In the genomic region with DNA sequence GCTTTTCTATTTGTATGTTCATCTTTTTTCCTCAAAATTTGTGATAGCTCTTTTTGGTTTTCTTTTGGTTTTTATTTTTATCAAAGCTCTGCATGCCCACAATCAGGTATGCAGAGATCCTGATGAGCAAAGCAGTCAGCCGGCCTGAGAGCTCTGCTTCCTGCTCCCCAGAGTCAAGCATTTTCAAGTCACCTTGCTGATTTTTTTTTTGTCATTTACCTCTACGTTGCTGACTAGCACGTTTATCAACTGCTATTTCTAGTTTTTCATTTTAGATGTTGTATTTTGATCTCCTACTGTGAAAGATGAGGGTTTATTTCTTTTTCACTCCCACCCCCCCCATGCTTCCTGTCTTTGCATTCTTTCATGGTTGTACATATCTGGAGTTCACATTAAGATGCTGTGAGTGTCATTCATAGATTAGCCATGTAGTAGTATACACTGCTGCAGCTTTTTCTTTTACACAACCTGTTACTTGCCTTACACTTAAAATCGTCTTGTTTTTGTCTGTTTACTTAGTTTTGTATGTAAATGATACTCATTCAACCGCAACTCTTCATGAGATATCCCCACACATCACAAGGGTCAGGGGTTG, we compare ENCODE assay signal across 17 cellular contexts.
DNase-seq lines count a peak whose midpoint lies in the region; ATAC-seq and TF ChIP-seq lines count a peak whose summit lies in the region.
"Had no signal": no experiment of that assay in that cellular context is flagged by ENCODE, and none has a peak within 500 bp of the region (broad histone marks: within the 10 kb centered on the region; RNA-seq: fewer than 3 reads in every experiment).

No MANE protein-coding gene starts in this region.

- H3K27ac Mint-ChIP-seq in CD4-positive, alpha-beta memory T cell: peak overlapping the region; percentile 38 to 89 (median 77)
- H3K27ac Mint-ChIP-seq in H9 (peak overlapping the region; percentile 9 to 55 (median 17); a peak in 4 of 7 replicates), endothelial cell (ENCODE audit: unreplicated experiment) (peak overlapping the region; percentile 64)
- H3K27ac Mint-ChIP-seq in activated CD8-positive, alpha-beta T cell treated with anti-CD3 and anti-CD28 coated beads, Interleukin-2, amount 10 ng/mL, durations not matched to agents 7 days and 5 days: peak overlapping the region; percentile 76

- no peaks in the 10 kb centered on the region for H3K79me2 ChIP-seq in H9 (ENCODE audit: insufficient read depth, low read length)

- H4K91ac ChIP-seq in H9 (ENCODE audit: insufficient read length, low read depth, low read length): no peak overlapping the region

- H3K14ac ChIP-seq in H9 (ENCODE audit: insufficient read depth, low read length): no peak overlapping the region

- H3K23ac ChIP-seq in H9 (ENCODE audit: insufficient read length, low read depth, low read length): no peak overlapping the region

- H3K4me3 ChIP-seq in CD4-positive, alpha-beta memory T cell (ENCODE audit: low read length in 2 of 2): no peak overlapping the region
- H3K4me3 ChIP-seq: uterus had no signal

- H3K27me3 Mint-ChIP-seq in CD4-positive, alpha-beta memory T cell: no peaks in the 10 kb centered on the region
- H3K27me3 Mint-ChIP-seq in H9 (ENCODE audit: low read depth) (no peaks in the 10 kb centered on the region), endothelial cell (ENCODE audit: unreplicated experiment) (no peaks in the 10 kb centered on the region)
- H3K27me3 Mint-ChIP-seq in activated CD8-positive, alpha-beta T cell treated with anti-CD3 and anti-CD28 coated beads, Interleukin-2, amount 10 ng/mL, durations not matched to agents 7 days and 5 days (ENCODE audit: low read depth): no peaks in the 10 kb centered on the region

- no peak overlapping the region for H3K4ac ChIP-seq in H9 (ENCODE audit: low read depth, low read length)

- peak overlapping the region in 7 of 8 donors; percentile 22 to 76 (median 63) for H3K4me3 Mint-ChIP-seq in CD4-positive, alpha-beta memory T cell
- H3K4me3 Mint-ChIP-seq in H9 (no peak overlapping the region), endothelial cell (ENCODE audit: unreplicated experiment) (no peak overlapping the region)
- H3K4me3 Mint-ChIP-seq in activated CD8-positive, alpha-beta T cell treated with anti-CD3 and anti-CD28 coated beads, Interleukin-2, amount 10 ng/mL, durations not matched to agents 7 days and 5 days: peak overlapping the region; percentile 6

- H4K5ac ChIP-seq in H9 (ENCODE audit: insufficient read length, low read depth, low read length): no peak overlapping the region

- no peaks in the 10 kb centered on the region for H3K9me3 ChIP-seq in CD4-positive, alpha-beta memory T cell (ENCODE audit: control insufficient read depth in 1 of 2, low read length in 2 of 2)
- H3K9me3 ChIP-seq in H9 (ENCODE audit: control insufficient read depth, low read depth, low read length): no peaks in the 10 kb centered on the region
- H3K9me3 ChIP-seq: uterus had no signal

- no peak overlapping the region for H4K8ac ChIP-seq in H9 (replicated peaks; ENCODE audit: insufficient read length, low read depth, low read length)

- peak; percentile 33 for ATAC-seq in activated CD8-positive, alpha-beta T cell treated with anti-CD3 and anti-CD28 coated beads, Interleukin-2, amount 10 ng/mL, durations not matched to agents 7 days and 5 days
- no peak for ATAC-seq in HG03139 (IDR thresholded peaks at IDR 0.05; ENCODE audit: unreplicated experiment)
- ATAC-seq: right cardiac atrium had no signal

- no peak overlapping the region for H2AK5ac ChIP-seq in H9 (ENCODE audit: insufficient read length, low read length)

- no peak overlapping the region for H3T11ph ChIP-seq in H9 (ENCODE audit: low read length)

- no peaks in the 10 kb centered on the region for H4K20me1 ChIP-seq in H9 (ENCODE audit: control insufficient read depth, insufficient read depth, insufficient read length)

- TF ChIP-seq CTCF in H9 (conservative IDR thresholded peaks at IDR 0.05) (no peak), endothelial cell (IDR thresholded peaks at IDR 0.05; ENCODE audit: unreplicated experiment) (no peak)

- no peak overlapping the region for H2BK20ac ChIP-seq in H9 (ENCODE audit: low read depth, low read length, poor library complexity, severe bottlenecking)

- no peaks in the 10 kb centered on the region for H3K23me2 ChIP-seq in H9 (ENCODE audit: insufficient read length, low read depth, low read length, poor library complexity, severe bottlenecking)

- H3K36me3 ChIP-seq in CD4-positive, alpha-beta memory T cell (ENCODE audit: insufficient read depth, low read length): no peaks in the 10 kb centered on the region
- H3K36me3 ChIP-seq: uterus had no signal

- no CpG with 5 or more reads among the region's 5 CpGs for WGBS in H9 (ENCODE audit: extremely low coverage, insufficient read length, low lambda C conversion rate)

- H3K4me1 ChIP-seq in CD4-positive, alpha-beta memory T cell (ENCODE audit: insufficient read depth, low read length): peaks cover 95% of the 10 kb centered on the region
- no peaks in the 10 kb centered on the region for H3K4me1 ChIP-seq in H9 (ENCODE audit: insufficient read depth, low read length)
- H3K4me1 ChIP-seq: uterus had no signal

- no peak overlapping the region for H2BK12ac ChIP-seq in H9 (ENCODE audit: insufficient read length, low read depth, low read length)

- no peaks in the 10 kb centered on the region for H3K79me1 ChIP-seq in H9 (ENCODE audit: insufficient read depth, low read depth, low read length, poor library complexity, severe bottlenecking)

- H3K36me3 Mint-ChIP-seq in CD4-positive, alpha-beta memory T cell: no peaks in the 10 kb centered on the region
- H3K36me3 Mint-ChIP-seq in H9 (ENCODE audit: insufficient read depth in 1 of 3, low read depth in 3 of 3) (peaks cover 3 to 25% (median 8%) of the 10 kb centered on the region in 3 experiments; a peak in 5 of 7 replicates), endothelial cell (ENCODE audit: low read depth, unreplicated experiment) (no peaks in the 10 kb centered on the region)
- peaks cover 4% of the 10 kb centered on the region for H3K36me3 Mint-ChIP-seq in activated CD8-positive, alpha-beta T cell treated with anti-CD3 and anti-CD28 coated beads, Interleukin-2, amount 10 ng/mL, durations not matched to agents 7 days and 5 days (ENCODE audit: low read depth)

- H2BK120ac ChIP-seq in H9 (ENCODE audit: low read depth, low read length, poor library complexity, severe bottlenecking): no peak overlapping the region

- H3K9ac ChIP-seq in H9 (ENCODE audit: extremely low read depth, insufficient read length, low read length): no peak overlapping the region

- no peak overlapping the region for H3K4me2 ChIP-seq in H9 (ENCODE audit: insufficient read depth, insufficient read length, low read length)

- peak overlapping the region; percentile 28 for H3K27ac ChIP-seq in CD4-positive, alpha-beta memory T cell (ENCODE audit: low read depth, low read length)
- H3K27ac ChIP-seq in H9 (ENCODE audit: insufficient read length, low read depth, low read length): no peak overlapping the region
- H3K27ac ChIP-seq: uterus had no signal

- H2AFZ ChIP-seq in H9 (ENCODE audit: low read length): no peak overlapping the region

- peak in 2 of 5 donors; percentile 12 to 28 for DNase-seq in CD4-positive, alpha-beta memory T cell
- DNase-seq in H9: no peak
- DNase-seq in activated CD8-positive, alpha-beta T cell treated with anti-CD3 and anti-CD28 coated beads, Interleukin-2, amount 10 ng/mL, durations not matched to agents 7 days and 5 days: no peak
- no peak for DNase-seq in endothelial cell (ENCODE audit: low spot score)
- DNase-seq in stimulated activated CD4-positive, alpha-beta T cell treated with anti-CD3 and anti-CD28 coated beads, Interleukin-4, amount 100 ng/mL, for 24 hours: no peak
- DNase-seq in HCEC 1CT: no peak
- DNase-seq: activated CD4-positive, CD25-positive, alpha-beta regulatory T cell; amygdala; effector memory CD4-positive, alpha-beta T cell; GDM1; head of caudate nucleus; NCI-H1105 treated with DMSO at 0.1 percent for 48 hours; NCI-H524 treated with DMSO at 0.1 percent for 48 hours; right cardiac atrium; Right ventricle myocardium superior; uterus had no signal

- no peak overlapping the region for H2BK5ac ChIP-seq in H9 (ENCODE audit: insufficient read length, low read length)

- H3K27me3 ChIP-seq in CD4-positive, alpha-beta memory T cell (ENCODE audit: insufficient read depth, low read length): no peaks in the 10 kb centered on the region
- H3K27me3 ChIP-seq in H9 (ENCODE audit: insufficient read depth, low read length): no peaks in the 10 kb centered on the region
- H3K27me3 ChIP-seq: uterus had no signal

- no peak overlapping the region for H3K18ac ChIP-seq in H9 (ENCODE audit: insufficient read length, low read depth, low read length)

- POLR2A ChIA-PET in CD4-positive, alpha-beta memory T cell (lab: Charles Lee; ENCODE audit: partially characterized antibody): no interaction called here
- POLR2A ChIA-PET in activated CD8-positive, alpha-beta T cell treated with anti-CD3 and anti-CD28 coated beads, Interleukin-2, amount 10 ng/mL, durations not matched to agents 7 days and 5 days (lab: Charles Lee): interaction anchor here (1.1 kb wide), 1 partner anchor 37 kb away, joined by 4 read pairs; no protein-coding TSS in a partner anchor

- H3K56ac ChIP-seq in H9 (ENCODE audit: insufficient read length, low read depth, low read length): no peak overlapping the region

- H3K4me1 Mint-ChIP-seq in CD4-positive, alpha-beta memory T cell: peaks cover 48 to 86% (median 68%) of the 10 kb centered on the region in 4 donors
- H3K4me1 Mint-ChIP-seq in H9 (peaks cover 10 to 15% of the 10 kb centered on the region in 2 experiments), endothelial cell (ENCODE audit: unreplicated experiment) (peaks cover 21% of the 10 kb centered on the region)
- H3K4me1 Mint-ChIP-seq in activated CD8-positive, alpha-beta T cell treated with anti-CD3 and anti-CD28 coated beads, Interleukin-2, amount 10 ng/mL, durations not matched to agents 7 days and 5 days (ENCODE audit: low read depth): peaks cover 74% of the 10 kb centered on the region

- no peaks in the 10 kb centered on the region for H3K9me3 Mint-ChIP-seq in CD4-positive, alpha-beta memory T cell
- no peaks in the 10 kb centered on the region for H3K9me3 Mint-ChIP-seq in H9
- H3K9me3 Mint-ChIP-seq in activated CD8-positive, alpha-beta T cell treated with anti-CD3 and anti-CD28 coated beads, Interleukin-2, amount 10 ng/mL, durations not matched to agents 7 days and 5 days (ENCODE audit: insufficient read depth): no peaks in the 10 kb centered on the region
- no peaks in the 10 kb centered on the region for H3K9me3 Mint-ChIP-seq in endothelial cell (ENCODE audit: unreplicated experiment)

- intact Hi-C loops in CD4-positive, alpha-beta memory T cell (cut with micrococcal nuclease): loop anchor here (5.0 kb wide), 1 partner anchor 39 kb away; no protein-coding TSS in a partner anchor

- CTCF ChIA-PET in CD4-positive, alpha-beta memory T cell (lab: Charles Lee; ENCODE audit: partially characterized antibody): interaction anchor here (2.7 kb wide), 1 partner anchor 43 kb away, joined by 10 read pairs; no protein-coding TSS in a partner anchor
- CTCF ChIA-PET in activated CD8-positive, alpha-beta T cell treated with anti-CD3 and anti-CD28 coated beads, Interleukin-2, amount 10 ng/mL, durations not matched to agents 7 days and 5 days (lab: Charles Lee): interaction anchor here (1.0 to 1.9 kb wide), 4 partner anchors 34 to 50 kb away, joined by 3 to 11 read pairs (median 4); no protein-coding TSS in a partner anchor

- no peak overlapping the region for H2BK15ac ChIP-seq in H9 (ENCODE audit: low read depth, low read length)

Comparison
In these comparisons a context has a peak if more than half of its experiments do, and no peak if none do; other contexts are left out.
1. H3K27ac Mint-ChIP-seq: peak in every context shown above with its lines; median percentile 77 in CD4-positive, alpha-beta memory T cell; 76 in activated CD8-positive, alpha-beta T cell treated with anti-CD3 and anti-CD28 coated beads, Interleukin-2, amount 10 ng/mL, durations not matched to agents 7 days and 5 days; 64 in endothelial cell; 17 in H9.
2. H3K4me3 Mint-ChIP-seq: peak in CD4-positive, alpha-beta memory T cell (7 of 8) and activated CD8-positive, alpha-beta T cell treated with anti-CD3 and anti-CD28 coated beads, Interleukin-2, amount 10 ng/mL, durations not matched to agents 7 days and 5 days (single experiment); none in H9 (0 of 2) and endothelial cell (single experiment).